17 cellular contexts compared by ENCODE assay signal in the genomic region with DNA sequence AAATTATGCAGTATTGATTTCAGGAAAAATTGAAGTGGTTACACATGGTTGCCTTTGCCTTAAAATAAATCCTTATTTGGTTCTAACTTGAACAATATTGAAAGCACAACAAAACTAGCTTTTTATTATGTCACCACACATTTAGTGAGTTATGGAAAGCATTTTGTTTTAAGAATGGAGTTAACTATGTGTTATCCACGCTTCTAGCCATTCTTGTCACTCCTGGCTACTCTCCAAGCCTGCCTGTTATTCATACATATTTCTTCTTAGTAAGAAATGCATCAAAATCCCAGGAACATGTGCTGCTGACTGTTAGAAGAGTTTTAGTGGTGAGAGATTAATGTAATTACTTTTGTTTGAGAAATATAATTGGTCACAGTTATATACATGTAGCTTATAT.
DNase-seq lines count a peak whose midpoint lies in the region; ATAC-seq and TF ChIP-seq lines count a peak whose summit lies in the region.
"Had no signal": no experiment of that assay in that cellular context is flagged by ENCODE, and none has a peak within 500 bp of the region (broad histone marks: within the 10 kb centered on the region; RNA-seq: fewer than 3 reads in every experiment).

No MANE protein-coding gene starts in this region.

- TF ChIP-seq POLR2A in breast epithelium (IDR thresholded peaks at IDR 0.05), result no peak
- no peak for TF ChIP-seq POLR2A in transverse colon (IDR thresholded peaks at IDR 0.05)

- H3K4me1 Mint-ChIP-seq in MCF 10A (ENCODE audit: insufficient read depth, unreplicated experiment), result peaks cover 33% of the 10 kb centered on the region

- no peak for TF ChIP-seq EP300 in transverse colon (IDR thresholded peaks at IDR 0.05; ENCODE audit: low read depth)

- H3K27me3 ChIP-seq in breast epithelium (no peaks in the 10 kb centered on the region), brain microvascular endothelial cell (replicated peaks) (no peaks in the 10 kb centered on the region), transverse colon (no peaks in the 10 kb centered on the region)

- H3K27ac Mint-ChIP-seq in MCF 10A (ENCODE audit: low read depth, unreplicated experiment), result peak overlapping the region; percentile 87
- H3K27ac Mint-ChIP-seq: activated naive CD4-positive, alpha-beta T cell treated with anti-CD3 and anti-CD28 coated beads for 36 hours; dendritic cell treated with granulocyte-macrophage colony-stimulating factor and Interleukin-4, amounts not matched to agents 40 ng/mL and 50 ng/mL, for 4 days had no signal

- H3K9me3 Mint-ChIP-seq in MCF 10A (ENCODE audit: unreplicated experiment), result no peaks in the 10 kb centered on the region
- H3K9me3 Mint-ChIP-seq: dendritic cell treated with granulocyte-macrophage colony-stimulating factor and Interleukin-4, amounts not matched to agents 40 ng/mL and 50 ng/mL, for 4 days had no signal

- H3K36me3 ChIP-seq in breast epithelium (no peaks in the 10 kb centered on the region), brain microvascular endothelial cell (replicated peaks) (no peaks in the 10 kb centered on the region), transverse colon (no peaks in the 10 kb centered on the region)

- DNase-seq in MCF 10A (ENCODE audit: unreplicated experiment) (peak; percentile 64), breast epithelium (ENCODE audit: low spot score in 2 of 2) (no peak), brain microvascular endothelial cell (peak; percentile 87), glomerular visceral epithelial cell (ENCODE audit: extremely low spot score) (peak; percentile 32), transverse colon (no peak), occipital lobe (lab: John Stamatoyannopoulos, UW) (no peak), NCI-H526 (lab: John Stamatoyannopoulos, UW) (no peak)
- DNase-seq: activated naive CD4-positive, alpha-beta T cell treated with anti-CD3 and anti-CD28 coated beads for 36 hours; Karpas-422; midbrain; NCI-H2107; PC-9; right cardiac atrium; T-helper 9 cell had no signal

- intact Hi-C loops in MCF 10A (cut with micrococcal nuclease) (no loop called here), breast epithelium (cut with DNase I; ENCODE audit: low total_unique reads) (no loop called here), transverse colon (cut with DNase I; ENCODE audit: low total_unique reads) (no loop called here)

- H3K4me1 ChIP-seq in breast epithelium (no peaks in the 10 kb centered on the region), transverse colon (peaks cover 0 to 23% (median 4%) of the 10 kb centered on the region in 4 donors)

- 32 to 67% methylated on average over 1 of the region's 1 CpG for WGBS in transverse colon (ENCODE audit: low coverage in 1 of 2), 2 donors

- in situ Hi-C loops in brain microvascular endothelial cell (cut with HindIII; ENCODE audit: low pct_ligation_motif_present, low sequenced_read_pairs) (no loop called here), transverse colon (cut with MboI; ENCODE audit: low pct_ligation_motif_present in 1 of 4, low pct_unique_long_range_greater_than_20kb in 1 of 4, low sequenced_read_pairs in 3 of 4) (no loop called here)

- BruUV-seq in MCF 10A (replicated peaks; lab: Mats Ljungman, UMichigan), result no TSS peak

- no peak for ATAC-seq in GM21360 (IDR thresholded peaks at IDR 0.05; ENCODE audit: unreplicated experiment)
- ATAC-seq: right cardiac atrium had no signal

- TF ChIP-seq CTCF in MCF 10A (IDR thresholded peaks at IDR 0.05; ENCODE audit: unreplicated experiment) (no peak), breast epithelium (IDR thresholded peaks at IDR 0.05) (no peak), brain microvascular endothelial cell (IDR thresholded peaks at IDR 0.05; ENCODE audit: low read depth, low read length, missing control alignments) (no peak), transverse colon (IDR thresholded peaks at IDR 0.05) (no peak)

- no peaks in the 10 kb centered on the region for H3K9me3 ChIP-seq in breast epithelium
- no peaks in the 10 kb centered on the region for H3K9me3 ChIP-seq in transverse colon

- CTCF ChIA-PET in MCF 10A (lab: Yijun Ruan, JAX), result no interaction called here

- peak overlapping the region; percentile 33 for H3K4me3 Mint-ChIP-seq in MCF 10A (ENCODE audit: unreplicated experiment)
- H3K4me3 Mint-ChIP-seq: activated naive CD4-positive, alpha-beta T cell treated with anti-CD3 and anti-CD28 coated beads for 36 hours; dendritic cell treated with granulocyte-macrophage colony-stimulating factor and Interleukin-4, amounts not matched to agents 40 ng/mL and 50 ng/mL, for 4 days had no signal

- H3K4me3 ChIP-seq in breast epithelium, result no peak overlapping the region
- H3K4me3 ChIP-seq in brain microvascular endothelial cell (ENCODE audit: low read depth, low read length), result no peak overlapping the region
- no peak overlapping the region for H3K4me3 ChIP-seq in transverse colon
- H3K4me3 ChIP-seq: PC-9 had no signal

- POLR2A ChIA-PET in MCF 10A (lab: Yijun Ruan, JAX), result interaction anchor here (1.8 to 3.8 kb wide), 3 partner anchors 19 to 73 kb away, joined by 9 to 32 read pairs (median 24); a partner anchor contains a TSS

- no peaks in the 10 kb centered on the region for H3K36me3 Mint-ChIP-seq in MCF 10A (ENCODE audit: insufficient read depth, unreplicated experiment)

- H3K27me3 Mint-ChIP-seq in MCF 10A (ENCODE audit: insufficient read depth, unreplicated experiment), result no peaks in the 10 kb centered on the region
- H3K27me3 Mint-ChIP-seq: dendritic cell treated with granulocyte-macrophage colony-stimulating factor and Interleukin-4, amounts not matched to agents 40 ng/mL and 50 ng/mL, for 4 days had no signal

- H3K27ac ChIP-seq in breast epithelium (no peak overlapping the region), brain microvascular endothelial cell (peak overlapping the region; percentile 83), transverse colon (peak overlapping the region; percentile 66 to 78 (median 74))
- H3K27ac ChIP-seq: 22Rv1, PC-9 had no signal

Comparison
In these comparisons a context has a peak if more than half of its experiments do, and no peak if none do; other contexts are left out.
1. DNase-seq: peak in MCF 10A (single experiment), brain microvascular endothelial cell (single experiment) and glomerular visceral epithelial cell (single experiment); none in breast epithelium (0 of 2), transverse colon (single experiment), occipital lobe (single experiment) and NCI-H526 (0 of 2).
2. H3K27ac ChIP-seq: peak in brain microvascular endothelial cell (single experiment) and transverse colon (4 of 4); none in breast epithelium (0 of 2).